ENCODE assay signal across 8 cellular contexts in genomic region chr10:122515588-122516231, GRCh38. TPM values are rescaled to one million over a fixed set of nuclear protein-coding genes. Genes with fewer than 3 reads are reported as not detected.
DNase-seq lines count a peak whose midpoint lies in the region; ATAC-seq and TF ChIP-seq lines count a peak whose summit lies in the region.

No MANE protein-coding gene starts in this region.

- H3K9me3 ChIP-seq in HCT116 (ENCODE audit: control insufficient read depth in 1 of 2, insufficient read depth in 1 of 2, low read depth in 1 of 2, low read length in 2 of 2) = no peaks in the 10 kb centered on the region

- H3K4me1 ChIP-seq in HCT116 (ENCODE audit: control insufficient read depth in 1 of 2, insufficient read depth in 2 of 2, low read length in 2 of 2) = no peaks in the 10 kb centered on the region

- RAD21 ChIA-PET in HCT116 (lab: Charles Lee; ENCODE audit: low non-redundant PET in 1 of 2, low total read pairs in 2 of 2, uncharacterized antibody in 2 of 2, unreplicated experiment in 2 of 2) = no interaction called here

- no peaks in the 10 kb centered on the region for H4K20me1 ChIP-seq in HCT116 (ENCODE audit: insufficient read depth)

- CTCF ChIA-PET in HCT116 (lab: Charles Lee) = interaction anchor here (1.6 kb wide), 1 partner anchor 50 kb away, joined by 7 read pairs; no protein-coding TSS in a partner anchor

- no peak for TF ChIP-seq CTCF in HCT116 (IDR thresholded peaks at IDR 0.05 in 2 of 3, conservative IDR thresholded peaks at IDR 0.05 in 1 of 3; ENCODE audit: borderline replicate concordance in 1 of 3, insufficient read depth in 1 of 3, low read depth in 2 of 3, low read length in 2 of 3)

- H3K9ac ChIP-seq in HCT116 (ENCODE audit: low read length) = no peak overlapping the region

- DNase-seq in HCT116 (ENCODE audit: low read depth, low spot score) (no peak), T-helper 9 cell (peak; percentile 54), H4 (ENCODE audit: low spot score) (no peak), mesenteric fat pad (ENCODE audit: low spot score) (no peak)
- peak; percentile 80 for DNase-seq in central memory CD4-positive, alpha-beta T cell
- DNase-seq in stimulated activated CD4-positive, alpha-beta T cell treated with anti-CD3 and anti-CD28 coated beads, TNF-alpha, amount 100 ng/mL, for 24 hours (ENCODE audit: low read depth in 3 of 3) = peak in 2 of 3 experiments; percentile 10 to 57

- H3K36me3 ChIP-seq in HCT116 (ENCODE audit: control insufficient read depth in 1 of 2, insufficient read depth in 2 of 2, low read length in 2 of 2) = no peaks in the 10 kb centered on the region

- no TSS peak for BruUV-seq in HCT116 (replicated peaks; lab: Mats Ljungman, UMichigan)

- H3K4me3 ChIP-seq in HCT116 (replicated peaks in 1 of 2; ENCODE audit: low read depth in 1 of 2, low read length in 2 of 2) = no peak overlapping the region

- no peak overlapping the region for H3K4me2 ChIP-seq in HCT116 (ENCODE audit: low read length)

- no peak overlapping the region for H3K27ac ChIP-seq in HCT116 (ENCODE audit: low read depth, low read length)

- no peaks in the 10 kb centered on the region for H3K27me3 ChIP-seq in HCT116 (ENCODE audit: insufficient read depth, low read length)

- TF ChIP-seq RAD21 in HCT116 (IDR thresholded peaks at IDR 0.05; ENCODE audit: low read depth) = no peak

- POLR2A ChIA-PET in HCT116 (lab: Charles Lee) = no interaction called here

- H2AFZ ChIP-seq in HCT116 (ENCODE audit: low read depth, low read length, poor library complexity, severe bottlenecking) = no peak overlapping the region

- intact Hi-C loops in HCT116 (cut with micrococcal nuclease) = no loop called here

- no peaks in the 10 kb centered on the region for H3K9me2 ChIP-seq in HCT116 (ENCODE audit: insufficient read depth)

- no peaks in the 10 kb centered on the region for H3K79me2 ChIP-seq in HCT116 (ENCODE audit: insufficient read depth, low read length)

- ATAC-seq in HCT116 = no peak
- ATAC-seq in HG02571 (IDR thresholded peaks at IDR 0.05; ENCODE audit: unreplicated experiment) = no peak
- ATAC-seq in HG02840 (IDR thresholded peaks at IDR 0.05; ENCODE audit: low FRiP score, unreplicated experiment) = no peak

- TF ChIP-seq POLR2A in HCT116 (IDR thresholded peaks at IDR 0.05; ENCODE audit: borderline replicate concordance, extremely low read depth, insufficient read depth, insufficient read length) = no peak

TF ChIP-seq in HCT116, 20 proteins besides CTCF, POLR2A, EP300 and RAD21:
- TF ChIP-seq EZH2 (IDR thresholded peaks at IDR 0.05) = no peak
- TF ChIP-seq ZBTB33 (IDR thresholded peaks at IDR 0.05; ENCODE audit: extremely low read depth, insufficient replicate concordance, low read length) = no peak
- TF ChIP-seq ZFX (IDR thresholded peaks at IDR 0.05) = 0 out of 2 replicates have a peak, but pooled peaks have one; percentile 1
- TF ChIP-seq TCF7L2 (IDR thresholded peaks at IDR 0.05; ENCODE audit: borderline replicate concordance, extremely low read depth, insufficient read depth, insufficient read length) = no peak
- TF ChIP-seq EZH2phosphoT487 (IDR thresholded peaks at IDR 0.05; ENCODE audit: borderline replicate concordance) = no peak
- TF ChIP-seq SIN3A (IDR thresholded peaks at IDR 0.05; ENCODE audit: low read depth) = no peak

RNA-seq across cellular contexts. Expression of gene DMBT1, which starts 44.8 kb away (rescaled TPM):
- total RNA-seq in HCT116 (2021; ENCODE audit: unreplicated experiment) (0.17 TPM), mesenteric fat pad (1.2 TPM)
- polyA plus RNA-seq in HCT116 (2012) = 0.18 and 0.35 TPM in 2 replicates
- total RNA-seq in H4 (2014; rRNA removed; shearing (Covaris generic)) = 0.10 TPM in 1 of 2 replicates, not detected in the other

RNA-seq across cellular contexts. Expression of gene HTRA1, which starts 54.4 kb away (rescaled TPM):
- total RNA-seq in HCT116 (2021; ENCODE audit: unreplicated experiment) = 0.39 TPM
- polyA plus RNA-seq in HCT116 (2012) = 0.06 and 0.14 TPM in 2 replicates
- 62.5 and 63.4 TPM in 2 replicates for total RNA-seq in H4 (2014; rRNA removed; shearing (Covaris generic))
- 191 TPM for total RNA-seq in mesenteric fat pad

Comparison
In these comparisons a context has a peak if more than half of its experiments do, and no peak if none do; other contexts are left out.
1. DNase-seq: peak in T-helper 9 cell (single experiment), central memory CD4-positive, alpha-beta T cell (single experiment) and stimulated activated CD4-positive, alpha-beta T cell treated with anti-CD3 and anti-CD28 coated beads, TNF-alpha, amount 100 ng/mL, for 24 hours (2 of 3); none in HCT116 (single experiment), H4 (single experiment) and mesenteric fat pad (single experiment).
2. RNA of gene HTRA1, which starts 54.4 kb away (total RNA-seq): 191 TPM in mesenteric fat pad (single experiment) and 62.5 to 63.4 TPM in H4; 0.39 TPM in HCT116 (single experiment); every median in the first group is over 10 times any median in the second.